Comparison of ENCODE assay signal across 11 cellular contexts in the genomic region with DNA sequence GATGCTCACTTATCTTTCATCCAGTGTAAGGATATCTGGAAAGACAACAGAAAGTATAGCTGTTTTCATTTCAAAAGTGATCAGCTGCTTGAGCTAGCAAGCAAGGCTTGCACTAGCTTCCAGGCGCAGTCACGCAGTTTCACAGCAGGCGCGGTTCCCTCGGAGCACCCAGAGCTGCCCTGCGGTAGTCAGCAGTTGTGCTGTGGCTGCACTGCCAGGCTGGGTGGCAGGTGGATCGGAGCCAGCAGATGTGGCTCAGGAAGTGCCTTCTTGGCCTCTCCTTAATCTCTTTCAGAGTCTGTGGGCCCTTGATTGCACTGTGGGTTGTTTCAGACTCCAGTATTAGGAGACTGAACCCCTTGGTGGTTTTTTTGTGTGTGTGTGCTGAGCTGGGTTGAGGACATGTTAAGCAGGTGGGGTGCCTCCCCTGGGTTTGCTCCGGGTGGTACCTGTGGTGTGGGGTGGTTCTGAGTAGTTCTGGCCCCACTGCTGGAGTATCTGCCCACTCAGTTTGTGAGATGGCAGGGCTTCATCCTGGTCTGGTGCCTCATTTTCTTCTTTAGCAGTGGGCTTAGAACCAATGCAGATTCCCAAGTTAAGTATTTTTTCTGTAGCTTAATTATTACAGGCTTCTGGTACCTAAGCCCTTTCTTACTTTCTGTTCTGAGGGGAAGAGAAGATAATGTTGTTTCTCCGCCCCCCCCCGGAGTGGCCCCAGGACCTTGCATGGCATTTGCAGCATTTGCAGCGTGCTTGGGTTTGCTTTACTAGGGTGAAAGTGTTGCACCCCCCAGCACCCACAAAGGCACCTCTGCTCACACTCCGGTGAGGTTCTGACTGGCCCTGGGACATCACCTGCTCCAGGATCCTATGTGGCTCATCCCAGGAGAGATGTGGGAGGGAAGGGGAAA.
DNase-seq lines count a peak whose midpoint lies in the region; ATAC-seq, FAIRE-seq and TF ChIP-seq lines count a peak whose summit lies in the region.
"Had no signal": no experiment of that assay in that cellular context is flagged by ENCODE, and none has a peak within 500 bp of the region (broad histone marks: within the 10 kb centered on the region; RNA-seq: fewer than 3 reads in every experiment).

No MANE protein-coding gene starts in this region.

- H3K4me3 ChIP-seq in SK-N-MC = peak overlapping the region; percentile 48
- H3K4me3 ChIP-seq: thoracic aorta had no signal

- H3K9me3 ChIP-seq in SK-N-MC (ENCODE audit: low read depth, low read length) = no peaks in the 10 kb centered on the region
- H3K9me3 ChIP-seq: thoracic aorta had no signal

- peak overlapping the region; percentile 43 for H3K4me3 Mint-ChIP-seq in central memory CD8-positive, alpha-beta T cell

- H3K36me3 ChIP-seq in SK-N-MC (ENCODE audit: insufficient read depth, low read length) = no peaks in the 10 kb centered on the region
- H3K36me3 ChIP-seq: thoracic aorta had no signal

- peak; percentile 80 for ATAC-seq in central memory CD8-positive, alpha-beta T cell (replicated peaks; ENCODE audit: extremely low read depth, poor library complexity, severe bottlenecking)
- ATAC-seq in stimulated activated naive CD8-positive, alpha-beta T cell treated with anti-CD3 and anti-CD28 coated beads, Interleukin-15, Interleukin-2, amounts not matched to agents 100 U/mL and 50 U/mL, for 24 hours = peak; percentile 25
- no peak for ATAC-seq in GM19452 (IDR thresholded peaks at IDR 0.05; ENCODE audit: unreplicated experiment)

- peak overlapping the region; percentile 74 for H3K27ac Mint-ChIP-seq in central memory CD8-positive, alpha-beta T cell (ENCODE audit: low read depth)

- DNase-seq in activated T-cell treated with anti-CD3 and anti-CD28 coated beads for 1 hour (ENCODE audit: low read depth) = peak; percentile 21
- DNase-seq in activated T-cell treated with anti-CD3 and anti-CD28 coated beads for 4 hours = no peak
- DNase-seq in SK-N-MC (ENCODE audit: low read depth, low spot score) = no peak
- no peak for DNase-seq in central memory CD8-positive, alpha-beta T cell (ENCODE audit: low spot score in 2 of 2)
- peak; percentile 43 for DNase-seq in stimulated activated naive CD8-positive, alpha-beta T cell treated with anti-CD3 and anti-CD28 coated beads, Interleukin-15, Interleukin-2, amounts not matched to agents 100 U/mL and 50 U/mL, for 24 hours
- DNase-seq in D721Med (ENCODE audit: insufficient read length, low spot score) = no peak
- DNase-seq in NCI-H1092 (lab: John Stamatoyannopoulos, UW) = no peak
- DNase-seq: C1 segment of cervical spinal cord had no signal

- H3K4me1 Mint-ChIP-seq in central memory CD8-positive, alpha-beta T cell = peaks cover 68% of the 10 kb centered on the region

- H3K9me3 Mint-ChIP-seq in central memory CD8-positive, alpha-beta T cell = no peaks in the 10 kb centered on the region

- peaks cover 15% of the 10 kb centered on the region for H3K36me3 Mint-ChIP-seq in central memory CD8-positive, alpha-beta T cell (ENCODE audit: insufficient read depth)

- no peak for TF ChIP-seq CTCF in D721Med (IDR thresholded peaks at IDR 0.05; ENCODE audit: insufficient read depth, missing control alignments)

- peak overlapping the region; percentile 69; the same call in 1 of the 2 replicates for H3K27ac ChIP-seq in SK-N-MC
- H3K27ac ChIP-seq: thoracic aorta had no signal

- H3K9ac ChIP-seq in SK-N-MC (ENCODE audit: insufficient read length) = no peak overlapping the region

- H3K27me3 Mint-ChIP-seq in central memory CD8-positive, alpha-beta T cell = no peaks in the 10 kb centered on the region

- no peak for FAIRE-seq in D721Med (lab: Jason Lieb, UNC)
- FAIRE-seq: astrocyte had no signal

Comparison
In these comparisons a context has a peak if more than half of its experiments do, and no peak if none do; other contexts are left out.
1. DNase-seq: peak in activated T-cell treated with anti-CD3 and anti-CD28 coated beads for 1 hour (single experiment) and stimulated activated naive CD8-positive, alpha-beta T cell treated with anti-CD3 and anti-CD28 coated beads, Interleukin-15, Interleukin-2, amounts not matched to agents 100 U/mL and 50 U/mL, for 24 hours (single experiment); none in activated T-cell treated with anti-CD3 and anti-CD28 coated beads for 4 hours (single experiment), SK-N-MC (single experiment), central memory CD8-positive, alpha-beta T cell (0 of 2), D721Med (single experiment) and NCI-H1092 (single experiment).